In the genomic region with DNA sequence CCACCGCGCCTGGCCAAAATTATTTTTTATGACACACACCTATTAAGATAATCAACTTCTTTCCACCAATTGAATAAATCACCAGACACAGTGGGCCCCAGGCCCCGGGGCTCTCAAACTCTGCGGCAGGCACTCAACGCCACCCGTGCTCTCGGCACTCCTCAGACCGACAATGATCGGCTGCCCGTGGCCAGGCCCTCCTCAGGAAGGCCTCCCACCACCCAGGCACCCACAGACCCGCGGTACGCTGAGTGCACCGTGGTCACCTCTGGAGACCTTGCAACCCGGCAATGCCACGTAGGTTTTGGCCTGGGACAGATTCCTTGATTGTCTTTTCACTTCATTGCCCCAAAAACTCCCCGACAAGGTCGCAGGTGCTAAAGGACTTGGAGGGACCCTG, we compare ENCODE assay signal across 30 cellular contexts. TPM values are rescaled to one million over a fixed set of nuclear protein-coding genes. Genes with fewer than 3 reads are reported as not detected.
"Had no signal": no experiment of that assay in that cellular context is flagged by ENCODE, and none has a peak within 500 bp of the region (broad histone marks: within the 10 kb centered on the region; RNA-seq: fewer than 3 reads in every experiment).

No MANE protein-coding gene starts in this region.

- H3K27ac ChIP-seq: left lung, pancreas, right atrium auricular region, right lobe of liver, skin epidermis, stomach, testis, thyroid gland, transverse colon, upper lobe of left lung had no signal

- H3K4me3 ChIP-seq: left lung, lung, mucosa of descending colon, pancreas, right atrium auricular region, right lobe of liver, skin epidermis, stomach, testis, thyroid gland, transverse colon, upper lobe of left lung had no signal

- H3K9me3 ChIP-seq: left lung, mucosa of descending colon, pancreas, right atrium auricular region, right lobe of liver, stomach, testis, thyroid gland, transverse colon, upper lobe of left lung had no signal

- DNase-seq: hippocampal formation; kidney glomerular epithelial cell; left colon; left lung; mesendoderm; midbrain; mucosa of descending colon; naive thymus-derived CD4-positive, alpha-beta T cell; nucleus accumbens; pancreas; right lobe of liver; stimulated activated CD4-positive, alpha-beta T cell treated with anti-CD3 and anti-CD28 coated beads, Interleukin-12 subunit alpha, Interleukin-12 subunit beta, amount 100 ng/mL, for 4 hours; stimulated activated CD4-positive, alpha-beta T cell treated with anti-CD3 and anti-CD28 coated beads, Interleukin-15, amount 100 ng/mL, for 24 hours; stimulated activated CD4-positive, alpha-beta T cell treated with anti-CD3 and anti-CD28 coated beads, Interleukin-2, amount 100 ng/mL, for 24 hours; stimulated activated CD4-positive, alpha-beta T cell treated with anti-CD3 and anti-CD28 coated beads, Interleukin-4, amount 100 ng/mL, for 1 hour; stimulated activated naive B cell treated with anti-CD40 and anti-IgM and Interleukin-4, amounts not matched to agents 10 μg/mL and 1 μg/mL and 100 μg/mL, for 72 hours; stimulated activated naive CD8-positive, alpha-beta T cell treated with anti-CD3 and anti-CD28 coated beads, Interleukin-15, Interleukin-2, amounts not matched to agents 100 U/mL and 50 U/mL, for 24 hours; stomach; testis; thyroid gland; transverse colon; upper lobe of left lung had no signal

- H3K27ac Mint-ChIP-seq: naive thymus-derived CD4-positive, alpha-beta T cell; natural killer cell treated with Interleukin-12 subunit alpha and Interleukin-12 subunit beta and Interleukin-15 and Interleukin-18, amount 100 ng/mL, for 72 hours; stimulated activated naive B cell treated with anti-CD40 and anti-IgM and Interleukin-4, amounts not matched to agents 10 μg/mL and 1 μg/mL and 100 μg/mL, for 72 hours had no signal

- H3K36me3 ChIP-seq: left lung, pancreas, right lobe of liver, thyroid gland, transverse colon had no signal

- H3K27me3 ChIP-seq: pancreas, right atrium auricular region, right lobe of liver, testis, thyroid gland, transverse colon, upper lobe of left lung had no signal

- H3K4me3 Mint-ChIP-seq: naive thymus-derived CD4-positive, alpha-beta T cell; natural killer cell treated with Interleukin-12 subunit alpha and Interleukin-12 subunit beta and Interleukin-15 and Interleukin-18, amount 100 ng/mL, for 72 hours; stimulated activated naive B cell treated with anti-CD40 and anti-IgM and Interleukin-4, amounts not matched to agents 10 μg/mL and 1 μg/mL and 100 μg/mL, for 72 hours had no signal

- ATAC-seq: left colon; left lung; mucosa of descending colon; naive thymus-derived CD4-positive, alpha-beta T cell; natural killer cell treated with Interleukin-12 subunit alpha and Interleukin-12 subunit beta and Interleukin-15 and Interleukin-18, amount 100 ng/mL, for 72 hours; pancreas; right lobe of liver; stimulated activated naive B cell treated with anti-CD40 and anti-IgM and Interleukin-4, amounts not matched to agents 10 μg/mL and 1 μg/mL and 100 μg/mL, for 72 hours; stimulated activated naive CD8-positive, alpha-beta T cell treated with anti-CD3 and anti-CD28 coated beads, Interleukin-15, Interleukin-2, amounts not matched to agents 100 U/mL and 50 U/mL, for 24 hours had no signal

- H3K36me3 Mint-ChIP-seq: naive thymus-derived CD4-positive, alpha-beta T cell; natural killer cell treated with Interleukin-12 subunit alpha and Interleukin-12 subunit beta and Interleukin-15 and Interleukin-18, amount 100 ng/mL, for 72 hours; stimulated activated naive B cell treated with anti-CD40 and anti-IgM and Interleukin-4, amounts not matched to agents 10 μg/mL and 1 μg/mL and 100 μg/mL, for 72 hours had no signal

- H3K4me1 ChIP-seq: pancreas, right lobe of liver, stomach, transverse colon had no signal

- H3K4me1 Mint-ChIP-seq: stimulated activated naive B cell treated with anti-CD40 and anti-IgM and Interleukin-4, amounts not matched to agents 10 μg/mL and 1 μg/mL and 100 μg/mL, for 72 hours had no signal

RNA-seq across cellular contexts. Expression of a gene that starts 6.9 kb away (rescaled TPM):
- total RNA-seq: renal cortical epithelial cell had no signal
- polyA plus RNA-seq: keratinocyte had no signal

RNA-seq across cellular contexts. Expression of a gene that starts 14.8 kb away (rescaled TPM):
- total RNA-seq: myocyte; naive thymus-derived CD4-positive, alpha-beta T cell; renal cortical epithelial cell; right lobe of liver had no signal
- polyA plus RNA-seq: keratinocyte; liver; naive thymus-derived CD4-positive, alpha-beta T cell; pancreas; stomach had no signal
